In the genomic region with DNA sequence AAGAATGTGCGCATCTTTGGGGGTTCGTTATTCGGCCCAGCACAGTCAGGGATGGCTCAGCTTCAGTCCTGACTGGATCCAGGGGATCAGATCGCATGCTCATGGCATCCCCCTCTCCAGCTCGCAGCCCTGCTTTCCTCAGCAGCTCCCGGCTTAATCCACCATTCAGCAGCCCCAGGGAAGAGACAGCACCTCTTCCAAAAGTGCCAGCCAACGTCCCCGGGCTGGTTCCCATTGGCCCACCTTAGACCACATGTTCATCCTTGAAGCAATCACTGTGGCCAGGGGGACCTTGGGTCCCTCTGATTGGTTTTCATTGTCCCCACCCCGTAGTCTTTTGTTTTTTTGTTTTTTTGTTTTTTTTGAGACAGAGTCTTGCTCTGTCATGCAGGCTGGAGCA, we compare ENCODE assay signal across 27 cellular contexts.
"Had no signal": no experiment of that assay in that cellular context is flagged by ENCODE, and none has a peak within 500 bp of the region (broad histone marks: within the 10 kb centered on the region; RNA-seq: fewer than 3 reads in every experiment).

No MANE protein-coding gene starts in this region.

- H3K36me3 ChIP-seq: heart left ventricle, lower lobe of right lung, right atrium auricular region had no signal

- H3K4me1 Mint-ChIP-seq: naive B cell; neural crest cell; stimulated activated effector memory CD8-positive, alpha-beta T cell treated with anti-CD3 and anti-CD28 coated beads, Interleukin-12 subunit alpha, Interleukin-12 subunit beta, amount 100 ng/mL, for 72 hours had no signal

- H3K36me3 Mint-ChIP-seq: naive B cell; natural killer cell treated with Interleukin-12 subunit alpha and Interleukin-12 subunit beta and Interleukin-15 and Interleukin-18, amount 100 ng/mL, for 72 hours; stimulated activated effector memory CD8-positive, alpha-beta T cell treated with anti-CD3 and anti-CD28 coated beads, Interleukin-12 subunit alpha, Interleukin-12 subunit beta, amount 100 ng/mL, for 72 hours; type B pancreatic cell had no signal

- H3K27ac Mint-ChIP-seq: effector memory CD8-positive, alpha-beta T cell; naive B cell; natural killer cell treated with Interleukin-12 subunit alpha and Interleukin-12 subunit beta and Interleukin-15 and Interleukin-18, amount 100 ng/mL, for 72 hours; stimulated activated effector memory CD8-positive, alpha-beta T cell treated with anti-CD3 and anti-CD28 coated beads, Interleukin-12 subunit alpha, Interleukin-12 subunit beta, amount 100 ng/mL, for 72 hours; type B pancreatic cell had no signal

- ATAC-seq: effector memory CD8-positive, alpha-beta T cell; gastroesophageal sphincter; heart left ventricle; left ventricle myocardium superior; lower lobe of right lung; mucosa of descending colon; natural killer cell treated with Interleukin-12 subunit alpha and Interleukin-12 subunit beta and Interleukin-15 and Interleukin-18, amount 100 ng/mL, for 72 hours; sciatic nerve; stimulated activated effector memory CD8-positive, alpha-beta T cell treated with anti-CD3 and anti-CD28 coated beads, Interleukin-12 subunit alpha, Interleukin-12 subunit beta, amount 100 ng/mL, for 72 hours had no signal

- H3K79me2 ChIP-seq: hepatocyte, parathyroid adenoma had no signal

- H3K4me2 ChIP-seq: hepatocyte had no signal

- DNase-seq: cerebellar nuclear complex; cortex of kidney; effector memory CD8-positive, alpha-beta T cell; erythroblast; heart left ventricle; left ventricle myocardium superior; lower lobe of right lung; mucosa of descending colon; naive B cell; stimulated activated CD4-positive, alpha-beta T cell treated with anti-CD3 and anti-CD28 coated beads, Interleukin-2, amount 100 ng/mL, for 24 hours; stimulated activated CD4-positive, alpha-beta T cell treated with anti-CD3 and anti-CD28 coated beads, Interleukin-4, amount 100 ng/mL, for 24 hours; stimulated activated naive CD4-positive, alpha-beta T cell treated with Interleukin-2 at 50 U/mL for 16 hours; stomach; thyroid gland had no signal

- H3K9me3 Mint-ChIP-seq: effector memory CD8-positive, alpha-beta T cell; natural killer cell treated with Interleukin-12 subunit alpha and Interleukin-12 subunit beta and Interleukin-15 and Interleukin-18, amount 100 ng/mL, for 72 hours; stimulated activated effector memory CD8-positive, alpha-beta T cell treated with anti-CD3 and anti-CD28 coated beads, Interleukin-12 subunit alpha, Interleukin-12 subunit beta, amount 100 ng/mL, for 72 hours; type B pancreatic cell had no signal

- H3K9me3 ChIP-seq: gastroesophageal sphincter, heart left ventricle, lower lobe of right lung, mucosa of descending colon, prostate gland, right atrium auricular region, stomach, thyroid gland had no signal

- H3K4me3 Mint-ChIP-seq: effector memory CD8-positive, alpha-beta T cell; naive B cell; natural killer cell treated with Interleukin-12 subunit alpha and Interleukin-12 subunit beta and Interleukin-15 and Interleukin-18, amount 100 ng/mL, for 72 hours; neural crest cell; stimulated activated effector memory CD8-positive, alpha-beta T cell treated with anti-CD3 and anti-CD28 coated beads, Interleukin-12 subunit alpha, Interleukin-12 subunit beta, amount 100 ng/mL, for 72 hours; type B pancreatic cell had no signal

- H3K4me3 ChIP-seq: gastroesophageal sphincter, heart left ventricle, hepatocyte, lower lobe of right lung, mucosa of descending colon, prostate gland, right atrium auricular region, stomach, thyroid gland had no signal

- H3K4me1 ChIP-seq: heart left ventricle, lower lobe of right lung, prostate gland, stomach, thyroid gland had no signal

- H3K27me3 ChIP-seq: gastroesophageal sphincter, hepatocyte, right atrium auricular region, stomach, thyroid gland had no signal

- H3K27ac ChIP-seq: gastroesophageal sphincter, heart left ventricle, hepatocyte, lower lobe of right lung, parathyroid adenoma, prostate gland, right atrium auricular region, stomach, thyroid gland had no signal

- FAIRE-seq: endometrium, keratinocyte, urothelium cell line had no signal

- H3K9ac ChIP-seq: parathyroid adenoma had no signal

- H2AFZ ChIP-seq: hepatocyte, parathyroid adenoma had no signal
